In the genomic region with DNA sequence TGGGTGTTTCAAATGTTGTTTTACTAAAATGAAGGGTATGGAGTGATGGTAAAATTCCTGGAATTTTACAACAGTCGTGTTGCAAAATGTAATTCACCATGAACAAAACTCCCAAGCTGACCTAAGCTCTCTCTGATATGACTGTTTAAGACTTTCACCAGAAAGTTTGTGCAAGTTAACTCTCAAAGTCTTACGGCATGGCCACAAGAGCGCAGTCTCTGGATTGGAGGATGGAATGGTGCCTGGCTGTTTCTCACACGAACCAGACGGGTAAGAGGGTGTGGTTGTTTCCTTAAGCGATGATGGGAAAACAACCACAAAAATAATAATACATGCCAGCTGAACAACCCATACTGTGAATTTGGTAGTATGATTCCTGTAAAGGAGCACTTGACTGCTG, we compare ENCODE assay signal across 15 cellular contexts.
DNase-seq lines count a peak whose midpoint lies in the region; ATAC-seq and TF ChIP-seq lines count a peak whose summit lies in the region.
"Had no signal": no experiment of that assay in that cellular context is flagged by ENCODE, and none has a peak within 500 bp of the region (broad histone marks: within the 10 kb centered on the region; RNA-seq: fewer than 3 reads in every experiment).

No MANE protein-coding gene starts in this region.

- DNase-seq in GM23248: peak; percentile 84
- no peak for DNase-seq in hepatocyte (ENCODE audit: low spot score)
- no peak for DNase-seq in sigmoid colon
- no peak for DNase-seq in vagina (ENCODE audit: extremely low spot score in 2 of 2)
- DNase-seq in HCEC 1CT: no peak
- DNase-seq in DMS79 (lab: John Stamatoyannopoulos, UW): no peak
- no peak for DNase-seq in stimulated activated CD4-positive, alpha-beta T cell treated with anti-CD3 and anti-CD28 coated beads, Interleukin-2, amount 100 ng/mL, for 24 hours
- DNase-seq: Caco-2; CD4-positive, alpha-beta T cell; GDM1; H9; KBM-7 had no signal

- no peak for ATAC-seq in GM21515 (IDR thresholded peaks at IDR 0.05; ENCODE audit: unreplicated experiment)
- ATAC-seq: HepG2 had no signal

- H3K4me3 ChIP-seq in GM23248 (peak overlapping the region; percentile 52), hepatocyte (no peak overlapping the region), sigmoid colon (no peak overlapping the region), vagina (no peak overlapping the region)

- in situ Hi-C loops in GM23248 (cut with MboI): loop anchor here (25.0 kb wide), 3 partner anchors 663 to 1588 kb away; no protein-coding TSS in a partner anchor

- H3K27ac ChIP-seq in GM23248: peak overlapping the region; percentile 30
- peak overlapping the region; percentile 59 for H3K27ac ChIP-seq in hepatocyte
- peak overlapping the region in 3 of 4 donors; percentile 70 to 76 (median 72) for H3K27ac ChIP-seq in sigmoid colon
- H3K27ac ChIP-seq in vagina: peak overlapping the region; percentile 59
- H3K27ac ChIP-seq: C4-2B had no signal

- H3K9me3 ChIP-seq in GM23248 (ENCODE audit: low read depth) (no peaks in the 10 kb centered on the region), hepatocyte (ENCODE audit: low read depth) (no peaks in the 10 kb centered on the region), sigmoid colon (no peaks in the 10 kb centered on the region), vagina (no peaks in the 10 kb centered on the region)
- H3K9me3 ChIP-seq: Caco-2 had no signal

- no peaks in the 10 kb centered on the region for H4K20me1 ChIP-seq in GM23248 (ENCODE audit: insufficient read depth)
- H4K20me1 ChIP-seq in hepatocyte (ENCODE audit: insufficient read depth, poor library complexity, severe bottlenecking): no peaks in the 10 kb centered on the region

- peak overlapping the region; percentile 71 for H3K4me2 ChIP-seq in GM23248 (ENCODE audit: unreplicated experiment)
- no peak overlapping the region for H3K4me2 ChIP-seq in hepatocyte

- H3K27me3 ChIP-seq in GM23248 (replicated peaks; ENCODE audit: insufficient read depth): no peaks in the 10 kb centered on the region
- H3K27me3 ChIP-seq in hepatocyte: no peaks in the 10 kb centered on the region
- no peaks in the 10 kb centered on the region for H3K27me3 ChIP-seq in sigmoid colon
- H3K27me3 ChIP-seq in vagina: no peaks in the 10 kb centered on the region

- peak overlapping the region; percentile 29; the same call in 1 of the 2 replicates for H3K9ac ChIP-seq in GM23248

- H3F3A ChIP-seq in GM23248 (ENCODE audit: insufficient read depth): peaks cover 32% of the 10 kb centered on the region

- 9 to 17% methylated on average over 6 of the region's 6 CpGs for WGBS in GM23248 (ENCODE audit: low coverage in 1 of 2, low lambda C conversion rate in 2 of 2, missing lambda C conversion rate in 2 of 2), 2 experiments
- 66% methylated on average over 6 of the region's 6 CpGs for WGBS in hepatocyte (ENCODE audit: low lambda C conversion rate, missing lambda C conversion rate)
- WGBS in sigmoid colon, 2 donors: 73 to 82% methylated on average over 6 of the region's 6 CpGs

- intact Hi-C loops in sigmoid colon (cut with DNase I) (loop anchor here (5.0 kb wide), 1 partner anchor 88 kb away; no protein-coding TSS in a partner anchor), vagina (cut with DNase I) (no loop called here)

- TF ChIP-seq POLR2A in sigmoid colon (IDR thresholded peaks at IDR 0.05) (no peak), vagina (IDR thresholded peaks at IDR 0.05) (no peak)

- TF ChIP-seq EP300 in sigmoid colon (IDR thresholded peaks at IDR 0.05): no peak

- H3K9me2 ChIP-seq in GM23248 (ENCODE audit: insufficient read depth) (no peaks in the 10 kb centered on the region), hepatocyte (replicated peaks; ENCODE audit: insufficient read depth) (no peaks in the 10 kb centered on the region)

- H2AFZ ChIP-seq in GM23248 (peak overlapping the region; percentile 61), hepatocyte (no peak overlapping the region)

- TF ChIP-seq CTCF in hepatocyte (IDR thresholded peaks at IDR 0.05; ENCODE audit: poor library complexity) (no peak), sigmoid colon (IDR thresholded peaks at IDR 0.05) (no peak), vagina (IDR thresholded peaks at IDR 0.05) (no peak)

- H3K4me1 ChIP-seq in GM23248 (ENCODE audit: insufficient read depth) (peaks cover 31% of the 10 kb centered on the region), hepatocyte (ENCODE audit: insufficient read depth) (peaks cover 40% of the 10 kb centered on the region), sigmoid colon (peaks cover 0 to 85% (median 76%) of the 10 kb centered on the region in 4 donors), vagina (peaks cover 46% of the 10 kb centered on the region)

- H3K36me3 ChIP-seq in GM23248 (ENCODE audit: low read depth): no peaks in the 10 kb centered on the region
- H3K36me3 ChIP-seq in hepatocyte (replicated peaks; ENCODE audit: insufficient read depth, low read depth): no peaks in the 10 kb centered on the region
- no peaks in the 10 kb centered on the region for H3K36me3 ChIP-seq in sigmoid colon
- no peaks in the 10 kb centered on the region for H3K36me3 ChIP-seq in vagina

- no peaks in the 10 kb centered on the region for H3K79me2 ChIP-seq in GM23248 (ENCODE audit: insufficient read depth)
- no peaks in the 10 kb centered on the region for H3K79me2 ChIP-seq in hepatocyte
